1 cellular context compared by ENCODE assay signal in the genomic region with DNA sequence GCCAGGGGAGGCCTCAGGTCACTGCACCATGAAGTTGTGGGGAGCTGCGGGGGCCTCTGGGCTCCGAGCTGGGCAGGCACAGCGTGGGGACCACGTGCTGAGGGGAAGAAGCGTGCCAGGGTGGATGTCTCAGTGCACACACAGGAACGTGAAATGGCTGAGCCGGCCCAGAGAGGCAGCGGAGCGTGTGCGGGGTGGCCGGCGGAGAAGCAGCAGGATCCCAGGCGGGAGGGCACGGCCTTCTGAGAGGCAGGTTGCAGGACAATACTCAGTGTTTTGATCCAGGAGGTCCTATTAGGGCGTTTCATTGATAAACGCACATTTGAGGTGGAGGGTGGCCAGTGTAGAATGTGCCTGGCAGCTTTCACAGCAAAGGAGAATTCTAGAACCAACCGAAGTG.
TF ChIP-seq lines count a peak whose summit lies in the region.

No MANE protein-coding gene starts in this region.

TF ChIP-seq in HepG2, 621 proteins besides CTCF, POLR2A, EP300 and RAD21:
- TF ChIP-seq KLF11 (CRISPR knock-in tag; IDR thresholded peaks at IDR 0.05): no peak
- no peak for TF ChIP-seq ZNF414 (CRISPR knock-in tag; IDR thresholded peaks at IDR 0.05)
- no peak for TF ChIP-seq NR2F2 (IDR thresholded peaks at IDR 0.05; ENCODE audit: borderline replicate concordance, low read depth)
- TF ChIP-seq FOSL2 (CRISPR knock-in tag; IDR thresholded peaks at IDR 0.05): no peak
- no peak for TF ChIP-seq ZNF343 (CRISPR knock-in tag; IDR thresholded peaks at IDR 0.05)
- no peak for TF ChIP-seq RFXAP (CRISPR knock-in tag; IDR thresholded peaks at IDR 0.05; ENCODE audit: borderline replicate concordance)
- no peak for TF ChIP-seq NKX3-1 (CRISPR knock-in tag; IDR thresholded peaks at IDR 0.05)
- TF ChIP-seq, protein P1, sequence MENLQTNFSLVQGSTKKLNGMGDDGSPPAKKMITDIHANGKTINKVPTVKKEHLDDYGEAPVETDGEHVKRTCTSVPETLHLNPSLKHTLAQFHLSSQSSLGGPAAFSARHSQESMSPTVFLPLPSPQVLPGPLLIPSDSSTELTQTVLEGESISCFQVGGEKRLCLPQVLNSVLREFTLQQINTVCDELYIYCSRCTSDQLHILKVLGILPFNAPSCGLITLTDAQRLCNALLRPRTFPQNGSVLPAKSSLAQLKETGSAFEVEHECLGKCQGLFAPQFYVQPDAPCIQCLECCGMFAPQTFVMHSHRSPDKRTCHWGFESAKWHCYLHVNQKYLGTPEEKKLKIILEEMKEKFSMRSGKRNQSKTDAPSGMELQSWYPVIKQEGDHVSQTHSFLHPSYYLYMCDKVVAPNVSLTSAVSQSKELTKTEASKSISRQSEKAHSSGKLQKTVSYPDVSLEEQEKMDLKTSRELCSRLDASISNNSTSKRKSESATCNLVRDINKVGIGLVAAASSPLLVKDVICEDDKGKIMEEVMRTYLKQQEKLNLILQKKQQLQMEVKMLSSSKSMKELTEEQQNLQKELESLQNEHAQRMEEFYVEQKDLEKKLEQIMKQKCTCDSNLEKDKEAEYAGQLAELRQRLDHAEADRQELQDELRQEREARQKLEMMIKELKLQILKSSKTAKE (CRISPR knock-in tag; IDR thresholded peaks at IDR 0.05; ENCODE audit: borderline replicate concordance): no peak
